In the genomic region with DNA sequence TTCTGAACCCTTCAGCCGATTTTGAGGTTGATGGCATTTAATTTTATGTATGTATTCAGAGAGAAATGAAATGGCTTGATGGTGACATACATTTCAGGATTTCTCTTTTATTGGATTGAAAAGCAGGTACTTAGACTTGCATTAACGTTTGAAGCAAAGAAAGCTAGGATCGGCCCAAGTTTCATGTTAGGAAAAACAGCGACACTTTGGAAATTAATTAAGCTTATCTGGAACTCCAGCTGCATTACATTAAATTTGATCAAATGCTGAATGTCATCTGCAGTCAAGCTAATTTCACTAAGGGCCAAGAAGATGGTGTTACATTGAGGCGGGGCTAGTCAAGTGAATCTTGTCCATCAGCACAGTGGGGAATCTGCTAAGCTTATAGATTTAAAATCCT, we compare ENCODE assay signal across 1 cellular context.
TF ChIP-seq lines count a peak whose summit lies in the region.

No MANE protein-coding gene starts in this region.

TF ChIP-seq in neural cell, 6 proteins besides CTCF, POLR2A, EP300 and RAD21 (continued from another document):
- no peak for TF ChIP-seq TAF1 (IDR thresholded peaks at IDR 0.05; ENCODE audit: low read depth)
